In the genomic region with DNA sequence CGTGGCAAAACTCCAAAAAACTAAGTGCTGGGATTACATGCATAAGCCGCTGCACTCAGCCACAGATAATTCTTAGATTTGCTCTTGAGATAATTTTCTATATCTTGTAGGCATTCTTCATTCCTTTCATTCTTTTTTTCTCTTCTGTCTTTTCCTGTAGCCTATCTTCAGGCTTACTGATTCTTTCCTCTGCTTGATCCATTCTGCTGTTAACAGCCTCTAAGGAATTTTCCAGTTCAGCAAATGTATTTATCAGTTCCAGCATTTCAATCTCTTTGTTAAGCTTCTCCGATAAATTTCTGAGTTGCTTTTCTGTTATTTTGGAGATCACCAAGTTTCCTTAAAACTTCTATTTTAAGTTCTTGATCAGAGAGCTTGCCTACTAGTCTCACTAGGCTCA, we compare ENCODE assay signal across 10 cellular contexts. TPM values are rescaled to one million over a fixed set of nuclear protein-coding genes. Genes with fewer than 3 reads are reported as not detected.
"Had no signal": no experiment of that assay in that cellular context is flagged by ENCODE, and none has a peak within 500 bp of the region (broad histone marks: within the 10 kb centered on the region; RNA-seq: fewer than 3 reads in every experiment).

No MANE protein-coding gene starts in this region.

- H3K27ac ChIP-seq: GM23248 had no signal

- FAIRE-seq: HTR-8/SVneo had no signal

- H3K27ac Mint-ChIP-seq: HFFc6 had no signal

- H2AFZ ChIP-seq: GM23248 had no signal

- DNase-seq: GM23248, GOT3, H7, HFFc6, KG1 had no signal

- H3K9ac ChIP-seq: GM23248 had no signal

- H3K4me1 Mint-ChIP-seq: IgD-negative memory B cell had no signal

- H3K4me3 ChIP-seq: GM23248, HAP-1 had no signal

- H3K4me3 Mint-ChIP-seq: HFFc6, IgD-negative memory B cell had no signal

- H3K4me1 ChIP-seq: HAP-1 had no signal

- H3K36me3 ChIP-seq: HAP-1 had no signal

RNA-seq across cellular contexts. Expression of a gene that starts 46.7 kb away (rescaled TPM):
- total RNA-seq: GM23248, H4, H7, HT-29 had no signal
- polyA plus RNA-seq: IgD-negative memory B cell had no signal

RNA-seq across cellular contexts. Expression of a gene that starts 46.8 kb away (rescaled TPM):
- total RNA-seq: H4 had no signal
- polyA plus RNA-seq: IgD-negative memory B cell had no signal
